Comparison of ENCODE assay signal across 10 cellular contexts in the genomic region with DNA sequence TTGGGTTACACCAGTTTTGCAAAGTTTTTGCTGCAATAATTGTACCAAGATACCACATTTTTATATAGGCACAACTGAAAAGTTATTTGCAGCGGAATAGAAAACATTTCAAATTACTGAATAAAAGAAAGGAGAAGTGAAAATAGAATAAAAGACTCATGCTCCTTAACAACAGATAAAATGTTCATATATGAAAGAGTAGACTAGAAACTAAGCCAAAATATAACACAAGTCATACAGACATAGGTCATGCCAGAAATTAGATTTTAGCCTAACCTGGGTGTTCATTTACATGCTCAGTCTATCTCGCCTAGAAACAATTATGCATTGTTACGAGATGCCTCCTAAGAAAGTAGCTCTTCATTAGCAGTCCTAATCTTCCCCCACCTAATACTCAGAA.
"Had no signal": no experiment of that assay in that cellular context is flagged by ENCODE, and none has a peak within 500 bp of the region (broad histone marks: within the 10 kb centered on the region; RNA-seq: fewer than 3 reads in every experiment).

No MANE protein-coding gene starts in this region.

- H3K4me3 Mint-ChIP-seq: activated CD4-positive, alpha-beta T cell treated with anti-CD3 and anti-CD28 coated beads, Interleukin-2, amount 10 ng/mL, durations not matched to agents 7 days and 5 days; activated T-cell treated with anti-CD3 and anti-CD28 coated beads, Interleukin-2, amount 50 U/mL, for 72 hours; stimulated activated naive CD8-positive, alpha-beta T cell treated with anti-CD3 and anti-CD28 coated beads, Interleukin-15, amount 100 ng/mL, for 72 hours had no signal

- H3K27ac ChIP-seq: upper lobe of left lung had no signal

- H3K9me3 Mint-ChIP-seq: activated CD4-positive, alpha-beta T cell treated with anti-CD3 and anti-CD28 coated beads, Interleukin-2, amount 10 ng/mL, durations not matched to agents 7 days and 5 days; activated naive CD4-positive, alpha-beta T cell treated with anti-CD3 and anti-CD28 coated beads, Interleukin-2, amount 50 U/mL, for 72 hours; activated T-cell treated with anti-CD3 and anti-CD28 coated beads, Interleukin-2, amount 50 U/mL, for 72 hours; stimulated activated naive CD8-positive, alpha-beta T cell treated with anti-CD3 and anti-CD28 coated beads, Interleukin-15, amount 100 ng/mL, for 72 hours had no signal

- H3K4me1 Mint-ChIP-seq: activated CD4-positive, alpha-beta T cell treated with anti-CD3 and anti-CD28 coated beads, Interleukin-2, amount 10 ng/mL, durations not matched to agents 7 days and 5 days; stimulated activated naive CD8-positive, alpha-beta T cell treated with anti-CD3 and anti-CD28 coated beads, Interleukin-15, amount 100 ng/mL, for 72 hours had no signal

- H3K36me3 ChIP-seq: upper lobe of left lung had no signal

- DNase-seq: activated CD4-positive, alpha-beta T cell treated with anti-CD3 and anti-CD28 coated beads, Interleukin-2, amount 10 ng/mL, durations not matched to agents 7 days and 5 days; activated CD8-positive, alpha-beta memory T cell treated with anti-CD3 and anti-CD28 coated beads, Interleukin-2, amount 50 U/mL, for 48 hours; activated gamma-delta T cell; activated T-cell treated with anti-CD3 and anti-CD28 coated beads, Interleukin-2, amount 50 U/mL, for 72 hours; kidney glomerular epithelial cell; stimulated activated naive CD8-positive, alpha-beta T cell treated with anti-CD3 and anti-CD28 coated beads, Interleukin-15, amount 100 ng/mL, for 72 hours; T-helper 9 cell; testis; upper lobe of left lung had no signal

- H3K4me1 ChIP-seq: testis had no signal

- H3K36me3 Mint-ChIP-seq: activated naive CD4-positive, alpha-beta T cell treated with anti-CD3 and anti-CD28 coated beads, Interleukin-2, amount 50 U/mL, for 72 hours had no signal

- H3K27ac Mint-ChIP-seq: activated CD4-positive, alpha-beta T cell treated with anti-CD3 and anti-CD28 coated beads, Interleukin-2, amount 10 ng/mL, durations not matched to agents 7 days and 5 days; activated naive CD4-positive, alpha-beta T cell treated with anti-CD3 and anti-CD28 coated beads, Interleukin-2, amount 50 U/mL, for 72 hours; activated T-cell treated with anti-CD3 and anti-CD28 coated beads, Interleukin-2, amount 50 U/mL, for 72 hours; stimulated activated naive CD8-positive, alpha-beta T cell treated with anti-CD3 and anti-CD28 coated beads, Interleukin-15, amount 100 ng/mL, for 72 hours had no signal

- H3K27me3 ChIP-seq: testis, upper lobe of left lung had no signal

- ATAC-seq: activated naive CD4-positive, alpha-beta T cell treated with anti-CD3 and anti-CD28 coated beads, Interleukin-2, amount 50 U/mL, for 72 hours; activated T-cell treated with anti-CD3 and anti-CD28 coated beads, Interleukin-2, amount 50 U/mL, for 72 hours; stimulated activated naive CD8-positive, alpha-beta T cell treated with anti-CD3 and anti-CD28 coated beads, Interleukin-15, amount 100 ng/mL, for 72 hours had no signal

- H3K9me3 ChIP-seq: testis, upper lobe of left lung had no signal

- H3K4me3 ChIP-seq: testis, upper lobe of left lung had no signal
